ENCODE assay signal across 8 cellular contexts in the genomic region with DNA sequence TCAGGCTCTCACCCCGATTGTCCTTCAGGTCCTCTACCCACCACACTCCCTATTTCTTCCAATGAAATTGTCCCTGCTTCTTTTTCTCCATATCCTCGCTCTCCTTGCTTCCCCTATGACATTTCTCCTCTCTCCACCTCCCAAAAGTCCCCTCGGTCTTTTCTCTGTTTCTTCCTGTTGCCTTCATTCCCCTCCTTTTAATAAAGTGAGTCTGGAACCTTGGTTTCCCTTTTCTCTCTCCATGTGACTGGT. TPM values are rescaled to one million over a fixed set of nuclear protein-coding genes. Genes with fewer than 3 reads are reported as not detected.
DNase-seq lines count a peak whose midpoint lies in the region; ATAC-seq, FAIRE-seq and TF ChIP-seq lines count a peak whose summit lies in the region.

No MANE protein-coding gene starts in this region.

- H3K9me3 ChIP-seq in A549 (no peaks in the 10 kb centered on the region), GM23248 (ENCODE audit: low read depth) (no peaks in the 10 kb centered on the region), adipocyte (ENCODE audit: control insufficient read depth, low read length) (no peaks in the 10 kb centered on the region)

- in situ Hi-C loops in GM23248 (cut with MboI), result no loop called here

- WGBS in A549 (ENCODE audit: missing lambda C conversion rate), result 2% methylated on average over 3 of the region's 3 CpGs
- WGBS in GM23248 (ENCODE audit: low coverage in 1 of 2, low lambda C conversion rate in 2 of 2, missing lambda C conversion rate in 2 of 2), 2 experiments, result 1 to 3% methylated on average over 3 of the region's 3 CpGs

- peaks cover 5 to 14% (median 12%) of the 10 kb centered on the region in 3 donors for H3K27me3 Mint-ChIP-seq in immature natural killer cell (ENCODE audit: low read depth in 3 of 3)

- CTCF ChIA-PET in A549 (lab: Yijun Ruan, JAX), result interaction anchor here (1.0 kb wide), 1 partner anchor 33 kb away, joined by 4 read pairs; no protein-coding TSS in a partner anchor

- H2AFZ ChIP-seq in GM23248, result peak overlapping the region; percentile 84

- ATAC-seq in A549 (peak; percentile 8 to 17; a peak in 5 of 6 replicates), HG03354 (IDR thresholded peaks at IDR 0.05; ENCODE audit: poor library complexity, severe bottlenecking, unreplicated experiment) (no peak)

- H3K79me2 ChIP-seq in GM23248 (ENCODE audit: insufficient read depth), result peaks cover 43% of the 10 kb centered on the region

- H3K4me1 ChIP-seq in A549, result peaks cover 25% of the 10 kb centered on the region
- H3K4me1 ChIP-seq in GM23248 (ENCODE audit: insufficient read depth), result peaks cover 10% of the 10 kb centered on the region
- peaks cover 18% of the 10 kb centered on the region for H3K4me1 ChIP-seq in adipocyte (ENCODE audit: control insufficient read depth, insufficient read depth, low read length)

- no peaks in the 10 kb centered on the region for H4K20me1 ChIP-seq in GM23248 (ENCODE audit: insufficient read depth)

- H3K4me1 Mint-ChIP-seq in immature natural killer cell, result peaks cover 37 to 41% of the 10 kb centered on the region in 2 donors

- TF ChIP-seq EP300 in A549 (IDR thresholded peaks at IDR 0.05), result no peak

- peaks cover 0 to 2% (median 0%) of the 10 kb centered on the region in 6 donors for H3K9me3 Mint-ChIP-seq in immature natural killer cell

- POLR2A ChIA-PET in A549 (lab: Yijun Ruan, JAX), result no interaction called here

- H3K36me3 ChIP-seq in GM23248 (ENCODE audit: low read depth), result no peaks in the 10 kb centered on the region
- peaks cover 17% of the 10 kb centered on the region for H3K36me3 ChIP-seq in adipocyte (ENCODE audit: control insufficient read depth, insufficient read depth, low read length, severe bottlenecking)

- H3F3A ChIP-seq in GM23248 (ENCODE audit: insufficient read depth), result no peaks in the 10 kb centered on the region

- H3K27ac Mint-ChIP-seq in immature natural killer cell, result peak overlapping the region; percentile 99 to 100 (median 100)

- peak overlapping the region; percentile 95 for H3K9ac ChIP-seq in GM23248
- H3K9ac ChIP-seq in adipocyte (ENCODE audit: low read length), result peak overlapping the region; percentile 88

- no peaks in the 10 kb centered on the region for H3K9me2 ChIP-seq in GM23248 (ENCODE audit: insufficient read depth)

- no peaks in the 10 kb centered on the region for H3K27me3 ChIP-seq in GM23248 (replicated peaks; ENCODE audit: insufficient read depth)
- peaks cover 7% of the 10 kb centered on the region for H3K27me3 ChIP-seq in adipocyte (replicated peaks; ENCODE audit: control insufficient read depth, insufficient read depth, low read length)

- H3K36me3 Mint-ChIP-seq in immature natural killer cell, result peaks cover 0 to 6% (median 5%) of the 10 kb centered on the region in 3 donors

- peak overlapping the region; percentile 83 for H3K4me2 ChIP-seq in A549
- H3K4me2 ChIP-seq in GM23248 (ENCODE audit: unreplicated experiment), result peak overlapping the region; percentile 83

- H3K4me3 Mint-ChIP-seq in immature natural killer cell, result peak overlapping the region; percentile 90 to 97 (median 96)

- no peak for TF ChIP-seq POLR2A in A549 (IDR thresholded peaks at IDR 0.05; ENCODE audit: low read length)

- H3K4me3 ChIP-seq in A549, result peak overlapping the region; percentile 57
- H3K4me3 ChIP-seq in GM23248, result peak overlapping the region; percentile 82
- H3K4me3 ChIP-seq in adipocyte (ENCODE audit: low read length), result peak overlapping the region; percentile 89

- H3K27ac ChIP-seq in A549 (peak overlapping the region; percentile 89 to 90), GM23248 (peak overlapping the region; percentile 91), temporal lobe (ENCODE audit: low read depth, low read length) (peak overlapping the region; percentile 97)

- no peak for FAIRE-seq in A549 (lab: Jason Lieb, UNC)

- TF ChIP-seq CTCF in A549 (IDR thresholded peaks at IDR 0.05), result no peak

- no peak for TF ChIP-seq RAD21 in A549 (conservative IDR thresholded peaks at IDR 0.05 in 1 of 2, IDR thresholded peaks at IDR 0.05 in 1 of 2)

- DNase-seq in A549 (ENCODE audit: low read depth in 1 of 2, low spot score in 1 of 2) (no peak), GM23248 (no peak), adipocyte (ENCODE audit: low read depth) (no peak), immature natural killer cell (no peak), T1000 (lab: John Stamatoyannopoulos, UW) (no peak), globus pallidus (ENCODE audit: low spot score) (no peak)

TF ChIP-seq in A549, 52 proteins besides CTCF, POLR2A, EP300 and RAD21 (continues in another document):
- TF ChIP-seq JUN (IDR thresholded peaks at IDR 0.05) (no peak), ZNF302 (CRISPR knock-in tag; IDR thresholded peaks at IDR 0.05) (no peak), EHMT2 (IDR thresholded peaks at IDR 0.05; ENCODE audit: low read depth) (no peak), ZSCAN20 (CRISPR knock-in tag; IDR thresholded peaks at IDR 0.05) (no peak), KDM5A (IDR thresholded peaks at IDR 0.05) (no peak), CBX8 (IDR thresholded peaks at IDR 0.05) (no peak), SMC3 (IDR thresholded peaks at IDR 0.05) (no peak), RNF2 (IDR thresholded peaks at IDR 0.05; ENCODE audit: borderline replicate concordance, low read depth) (no peak), TFCP2L1 (CRISPR knock-in tag; IDR thresholded peaks at IDR 0.05) (no peak), MAZ (IDR thresholded peaks at IDR 0.05; ENCODE audit: borderline replicate concordance, low read depth, low read length) (0 out of 2 replicates have a peak, but pooled peaks have one; percentile 1), PHF8 (IDR thresholded peaks at IDR 0.05; ENCODE audit: borderline replicate concordance, low read depth) (no peak), RCOR1 (IDR thresholded peaks at IDR 0.05; ENCODE audit: low read depth, low read length) (no peak), MYC (IDR thresholded peaks at IDR 0.05; ENCODE audit: borderline replicate concordance, low read length) (no peak), HEYL (CRISPR knock-in tag; IDR thresholded peaks at IDR 0.05) (no peak), NR3C1 (IDR thresholded peaks at IDR 0.05) (no peak), CEBPB (IDR thresholded peaks at IDR 0.05) (no peak), KDM1A (IDR thresholded peaks at IDR 0.05; ENCODE audit: low read depth) (no peak)
- TF ChIP-seq, protein P1, sequence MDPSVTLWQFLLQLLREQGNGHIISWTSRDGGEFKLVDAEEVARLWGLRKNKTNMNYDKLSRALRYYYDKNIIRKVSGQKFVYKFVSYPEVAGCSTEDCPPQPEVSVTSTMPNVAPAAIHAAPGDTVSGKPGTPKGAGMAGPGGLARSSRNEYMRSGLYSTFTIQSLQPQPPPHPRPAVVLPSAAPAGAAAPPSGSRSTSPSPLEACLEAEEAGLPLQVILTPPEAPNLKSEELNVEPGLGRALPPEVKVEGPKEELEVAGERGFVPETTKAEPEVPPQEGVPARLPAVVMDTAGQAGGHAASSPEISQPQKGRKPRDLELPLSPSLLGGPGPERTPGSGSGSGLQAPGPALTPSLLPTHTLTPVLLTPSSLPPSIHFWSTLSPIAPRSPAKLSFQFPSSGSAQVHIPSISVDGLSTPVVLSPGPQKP (IDR thresholded peaks at IDR 0.05; ENCODE audit: low read depth, low read length), result no peak
- TF ChIP-seq, protein P2, sequence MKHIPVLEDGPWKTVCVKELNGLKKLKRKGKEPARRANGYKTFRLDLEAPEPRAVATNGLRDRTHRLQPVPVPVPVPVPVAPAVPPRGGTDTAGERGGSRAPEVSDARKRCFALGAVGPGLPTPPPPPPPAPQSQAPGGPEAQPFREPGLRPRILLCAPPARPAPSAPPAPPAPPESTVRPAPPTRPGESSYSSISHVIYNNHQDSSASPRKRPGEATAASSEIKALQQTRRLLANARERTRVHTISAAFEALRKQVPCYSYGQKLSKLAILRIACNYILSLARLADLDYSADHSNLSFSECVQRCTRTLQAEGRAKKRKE (CRISPR knock-in tag; IDR thresholded peaks at IDR 0.05; ENCODE audit: low read depth), result no peak
- TF ChIP-seq, protein P3, sequence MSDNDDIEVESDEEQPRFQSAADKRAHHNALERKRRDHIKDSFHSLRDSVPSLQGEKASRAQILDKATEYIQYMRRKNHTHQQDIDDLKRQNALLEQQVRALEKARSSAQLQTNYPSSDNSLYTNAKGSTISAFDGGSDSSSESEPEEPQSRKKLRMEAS (IDR thresholded peaks at IDR 0.05), result no peak

RNA-seq across cellular contexts. Expression of a gene that starts 0.7 kb away (rescaled TPM):
- polyA plus RNA-seq in A549 (2011; rRNA removed) (11.3 and 16.9 TPM in 2 replicates), A549 (2017; fragmentation: RNase III; extraction: RNeasy Plus Mini Kit Qiagen cat#74134 plus additional on column Dnase treatment) (20.9 to 21.8 TPM (median 21.1 TPM) in 3 replicates), GM23248 (2016; fragmentation: Nextera tagmentation; extraction: Ambion mirVana) (14.8 and 16.6 TPM in 2 replicates), immature natural killer cell (10 to 100 TPM; 12.4 to 29.6 (median 20.3) TPM)
- polyA plus RNA-seq in A549 (2012; cell fraction: cytosol; rRNA removed), result 17.0 and 26.0 TPM in 2 replicates
- 31.8 and 49.4 TPM in 2 replicates for polyA plus RNA-seq in A549 (2012; cell fraction: nucleus; rRNA removed)
- polyA minus RNA-seq in A549 (2011; rRNA and poly(A)+ RNA removed), result 41.8 and 63.4 TPM in 2 replicates
- 16.1 and 19.5 TPM in 2 replicates for total RNA-seq in GM23248 (2014; rRNA removed; shearing (Covaris generic))
- total RNA-seq in temporal lobe, result 9.8 TPM

RNA-seq across cellular contexts. Expression of a gene that starts 5.3 kb away (rescaled TPM):
- 0.22 and 0.42 TPM in 2 replicates for polyA plus RNA-seq in A549 (2011; rRNA removed)
- 0.26 and 0.32 TPM in 2 replicates for polyA plus RNA-seq in A549 (2012; cell fraction: cytosol; rRNA removed)
- polyA plus RNA-seq in A549 (2012; cell fraction: nucleus; rRNA removed), result 1.6 and 2.0 TPM in 2 replicates
- 0.30 to 0.54 TPM (median 0.45 TPM) in 3 replicates for polyA plus RNA-seq in A549 (2017; fragmentation: RNase III; extraction: RNeasy Plus Mini Kit Qiagen cat#74134 plus additional on column Dnase treatment)
- polyA minus RNA-seq in A549 (2011; rRNA and poly(A)+ RNA removed), result 0.12 and 0.34 TPM in 2 replicates
- total RNA-seq in GM23248 (2014; rRNA removed; shearing (Covaris generic)), result not detected in 2 replicates
- polyA plus RNA-seq in GM23248 (2016; fragmentation: Nextera tagmentation; extraction: Ambion mirVana), result not detected in 2 replicates
- polyA plus RNA-seq in immature natural killer cell, result not detected
- total RNA-seq in temporal lobe, result 37.1 TPM

RNA-seq across cellular contexts. Expression of a gene that starts 57.0 kb away (rescaled TPM):
- polyA plus RNA-seq in A549 (2011; rRNA removed), result 0.15 and 0.16 TPM in 2 replicates
- polyA plus RNA-seq in A549 (2012; cell fraction: cytosol; rRNA removed), result 0.13 and 0.14 TPM in 2 replicates
- polyA plus RNA-seq in A549 (2012; cell fraction: nucleus; rRNA removed), result 0.56 and 0.83 TPM in 2 replicates
- polyA plus RNA-seq in A549 (2017; fragmentation: RNase III; extraction: RNeasy Plus Mini Kit Qiagen cat#74134 plus additional on column Dnase treatment), result 0.24 to 0.49 TPM (median 0.28 TPM) in 3 replicates
- 0.58 TPM in 1 of 2 replicates, not detected in the other for polyA minus RNA-seq in A549 (2011; rRNA and poly(A)+ RNA removed)
- total RNA-seq in GM23248 (2014; rRNA removed; shearing (Covaris generic)), result 0.38 and 1.5 TPM in 2 replicates
- 3.0 and 4.6 TPM in 2 replicates for polyA plus RNA-seq in GM23248 (2016; fragmentation: Nextera tagmentation; extraction: Ambion mirVana)
- polyA plus RNA-seq in immature natural killer cell, result 10 to 100 TPM in 1 of 3 donors, 1 to 10 TPM in 2; 2.0 to 10.3 (median 2.1) TPM
- total RNA-seq in temporal lobe, result 4.9 TPM
